Comparison of ENCODE assay signal across 2 cellular contexts in the genomic region with DNA sequence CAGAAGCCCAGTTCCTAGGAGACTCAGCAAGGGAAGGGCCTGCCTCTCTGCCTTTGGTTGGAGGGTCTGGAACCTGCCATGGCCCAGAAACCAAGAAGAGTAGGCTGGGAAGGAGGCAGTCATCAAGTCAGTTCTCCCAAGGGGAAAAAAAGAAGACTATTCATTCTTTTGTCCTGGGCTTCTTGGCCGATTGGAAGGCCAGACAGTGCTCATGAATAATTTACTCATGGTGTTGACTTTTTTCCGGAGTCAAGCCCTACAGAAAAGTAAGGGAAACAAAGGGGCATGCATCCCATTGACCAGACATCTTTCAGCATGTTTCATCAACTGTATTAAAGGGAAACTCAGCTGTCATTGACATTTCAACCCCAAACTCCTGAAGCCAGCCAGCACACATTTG.
TF ChIP-seq lines count a peak whose summit lies in the region.

No MANE protein-coding gene starts in this region.

TF ChIP-seq in A549, 52 proteins besides CTCF, POLR2A, EP300 and RAD21 (continued from another document):
- TF ChIP-seq, protein P1, sequence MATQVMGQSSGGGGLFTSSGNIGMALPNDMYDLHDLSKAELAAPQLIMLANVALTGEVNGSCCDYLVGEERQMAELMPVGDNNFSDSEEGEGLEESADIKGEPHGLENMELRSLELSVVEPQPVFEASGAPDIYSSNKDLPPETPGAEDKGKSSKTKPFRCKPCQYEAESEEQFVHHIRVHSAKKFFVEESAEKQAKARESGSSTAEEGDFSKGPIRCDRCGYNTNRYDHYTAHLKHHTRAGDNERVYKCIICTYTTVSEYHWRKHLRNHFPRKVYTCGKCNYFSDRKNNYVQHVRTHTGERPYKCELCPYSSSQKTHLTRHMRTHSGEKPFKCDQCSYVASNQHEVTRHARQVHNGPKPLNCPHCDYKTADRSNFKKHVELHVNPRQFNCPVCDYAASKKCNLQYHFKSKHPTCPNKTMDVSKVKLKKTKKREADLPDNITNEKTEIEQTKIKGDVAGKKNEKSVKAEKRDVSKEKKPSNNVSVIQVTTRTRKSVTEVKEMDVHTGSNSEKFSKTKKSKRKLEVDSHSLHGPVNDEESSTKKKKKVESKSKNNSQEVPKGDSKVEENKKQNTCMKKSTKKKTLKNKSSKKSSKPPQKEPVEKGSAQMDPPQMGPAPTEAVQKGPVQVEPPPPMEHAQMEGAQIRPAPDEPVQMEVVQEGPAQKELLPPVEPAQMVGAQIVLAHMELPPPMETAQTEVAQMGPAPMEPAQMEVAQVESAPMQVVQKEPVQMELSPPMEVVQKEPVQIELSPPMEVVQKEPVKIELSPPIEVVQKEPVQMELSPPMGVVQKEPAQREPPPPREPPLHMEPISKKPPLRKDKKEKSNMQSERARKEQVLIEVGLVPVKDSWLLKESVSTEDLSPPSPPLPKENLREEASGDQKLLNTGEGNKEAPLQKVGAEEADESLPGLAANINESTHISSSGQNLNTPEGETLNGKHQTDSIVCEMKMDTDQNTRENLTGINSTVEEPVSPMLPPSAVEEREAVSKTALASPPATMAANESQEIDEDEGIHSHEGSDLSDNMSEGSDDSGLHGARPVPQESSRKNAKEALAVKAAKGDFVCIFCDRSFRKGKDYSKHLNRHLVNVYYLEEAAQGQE (IDR thresholded peaks at IDR 0.05): no peak
- TF ChIP-seq, protein P2, sequence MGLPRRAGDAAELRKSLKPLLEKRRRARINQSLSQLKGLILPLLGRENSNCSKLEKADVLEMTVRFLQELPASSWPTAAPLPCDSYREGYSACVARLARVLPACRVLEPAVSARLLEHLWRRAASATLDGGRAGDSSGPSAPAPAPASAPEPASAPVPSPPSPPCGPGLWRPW (IDR thresholded peaks at IDR 0.05): no peak
- no peak for TF ChIP-seq TFCP2L1 (CRISPR knock-in tag; IDR thresholded peaks at IDR 0.05)
- TF ChIP-seq HOXB5 (CRISPR knock-in tag; IDR thresholded peaks at IDR 0.05): no peak
- TF ChIP-seq HOXA7 (CRISPR knock-in tag; IDR thresholded peaks at IDR 0.05): no peak
- no peak for TF ChIP-seq HEYL (CRISPR knock-in tag; IDR thresholded peaks at IDR 0.05)
- no peak for TF ChIP-seq EHF (CRISPR knock-in tag; IDR thresholded peaks at IDR 0.05)
- TF ChIP-seq KDM5A (IDR thresholded peaks at IDR 0.05): no peak
- TF ChIP-seq FOSL2 (IDR thresholded peaks at IDR 0.05): no peak
- TF ChIP-seq FOSL2 (CRISPR knock-in tag; IDR thresholded peaks at IDR 0.05): no peak
- no peak for TF ChIP-seq ESRRA (IDR thresholded peaks at IDR 0.05; ENCODE audit: borderline replicate concordance, low read length)
- TF ChIP-seq SREBF2 (IDR thresholded peaks at IDR 0.05): no peak
- TF ChIP-seq TP53 (CRISPR knock-in tag; IDR thresholded peaks at IDR 0.05): no peak
- no peak for TF ChIP-seq JUN (IDR thresholded peaks at IDR 0.05)
- no peak for TF ChIP-seq SMC3 (IDR thresholded peaks at IDR 0.05)
- TF ChIP-seq JUNB (IDR thresholded peaks at IDR 0.05): no peak

TF ChIP-seq in IMR-90, 13 proteins besides CTCF, POLR2A, EP300 and RAD21 (continued from another document):
- TF ChIP-seq, protein P3, sequence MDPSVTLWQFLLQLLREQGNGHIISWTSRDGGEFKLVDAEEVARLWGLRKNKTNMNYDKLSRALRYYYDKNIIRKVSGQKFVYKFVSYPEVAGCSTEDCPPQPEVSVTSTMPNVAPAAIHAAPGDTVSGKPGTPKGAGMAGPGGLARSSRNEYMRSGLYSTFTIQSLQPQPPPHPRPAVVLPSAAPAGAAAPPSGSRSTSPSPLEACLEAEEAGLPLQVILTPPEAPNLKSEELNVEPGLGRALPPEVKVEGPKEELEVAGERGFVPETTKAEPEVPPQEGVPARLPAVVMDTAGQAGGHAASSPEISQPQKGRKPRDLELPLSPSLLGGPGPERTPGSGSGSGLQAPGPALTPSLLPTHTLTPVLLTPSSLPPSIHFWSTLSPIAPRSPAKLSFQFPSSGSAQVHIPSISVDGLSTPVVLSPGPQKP (IDR thresholded peaks at IDR 0.05; ENCODE audit: borderline replicate concordance, low read depth, low read length): no peak
- TF ChIP-seq USF2 (IDR thresholded peaks at IDR 0.05; ENCODE audit: low read depth, low read length) (no peak), MAFK (IDR thresholded peaks at IDR 0.05; ENCODE audit: low read depth, low read length) (no peak), CEBPB (IDR thresholded peaks at IDR 0.05; ENCODE audit: low read depth, low read length) (no peak), RFX5 (IDR thresholded peaks at IDR 0.05; ENCODE audit: low read depth, low read length) (no peak), BHLHE40 (IDR thresholded peaks at IDR 0.05; ENCODE audit: low read depth, low read length) (no peak), MXI1 (IDR thresholded peaks at IDR 0.05; ENCODE audit: borderline replicate concordance, low read depth, low read length) (no peak), NFE2L2 (IDR thresholded peaks at IDR 0.05; ENCODE audit: low read depth, low read length) (no peak), FOS (IDR thresholded peaks at IDR 0.05; ENCODE audit: low read depth, low read length) (no peak), CHD1 (IDR thresholded peaks at IDR 0.05; ENCODE audit: low read depth, low read length) (no peak), SMC3 (IDR thresholded peaks at IDR 0.05; ENCODE audit: low read depth, low read length) (no peak)
